Comparison of ENCODE assay signal across 23 cellular contexts in genomic region chr12:65215449-65215848, GRCh38. TPM values are rescaled to one million over a fixed set of nuclear protein-coding genes. Genes with fewer than 3 reads are reported as not detected.
DNase-seq lines count a peak whose midpoint lies in the region; ATAC-seq and TF ChIP-seq lines count a peak whose summit lies in the region.
"Had no signal": no experiment of that assay in that cellular context is flagged by ENCODE, and none has a peak within 500 bp of the region (broad histone marks: within the 10 kb centered on the region; RNA-seq: fewer than 3 reads in every experiment).

No MANE protein-coding gene starts in this region.

- H3K9me3 Mint-ChIP-seq in activated naive CD4-positive, alpha-beta T cell treated with anti-CD3 and anti-CD28 coated beads, Interleukin-2, amount 50 U/mL, for 24 hours, result peaks cover 5% of the 10 kb centered on the region
- H3K9me3 Mint-ChIP-seq in activated naive CD4-positive, alpha-beta T cell treated with anti-CD3 and anti-CD28 coated beads, Interleukin-2, amount 10 ng/mL, durations not matched to agents 7 days and 5 days, result peaks cover 10% of the 10 kb centered on the region
- peaks cover under 1% of the 10 kb centered on the region for H3K9me3 Mint-ChIP-seq in memory B cell

- no peak for TF ChIP-seq CTCF in HEK293 (tag by site-specific recombination; IDR thresholded peaks at IDR 0.05)
- TF ChIP-seq CTCF in psoas muscle (IDR thresholded peaks at IDR 0.05), result no peak

- no peaks in the 10 kb centered on the region for H3K27me3 ChIP-seq in psoas muscle (ENCODE audit: insufficient read depth in 3 of 3, low read length in 2 of 3)
- H3K27me3 ChIP-seq: BE2C had no signal

- H3K27ac ChIP-seq in HEK293 (ENCODE audit: extremely low read depth, low read depth, low read length) (no peak overlapping the region), psoas muscle (no peak overlapping the region)
- H3K27ac ChIP-seq: GM23248 had no signal

- DNase-seq in activated naive CD4-positive, alpha-beta T cell treated with anti-CD3 and anti-CD28 coated beads, Interleukin-2, amount 10 ng/mL, durations not matched to agents 7 days and 5 days, result no peak
- DNase-seq in memory B cell (ENCODE audit: low spot score in 2 of 2) (no peak), foreskin melanocyte (no peak), nucleus accumbens (lab: John Stamatoyannopoulos, UW) (no peak), psoas muscle (no peak)
- DNase-seq: 8988T, ACHN, BE2C, DMS153, GM23248, Kasumi-1, NCI-H1105, NCI-H1436 treated with DMSO at 0.1 percent for 48 hours, NCI-H187 treated with DMSO at 0.1 percent for 48 hours, NCI-H2171 treated with DMSO at 0.1 percent for 48 hours, NCI-H524, NCI-H748 treated with DMSO at 0.1 percent for 48 hours, SIG-M5 had no signal

- peaks cover 29% of the 10 kb centered on the region for H3K4me1 Mint-ChIP-seq in activated naive CD4-positive, alpha-beta T cell treated with anti-CD3 and anti-CD28 coated beads, Interleukin-2, amount 50 U/mL, for 24 hours
- peaks cover 30% of the 10 kb centered on the region for H3K4me1 Mint-ChIP-seq in activated naive CD4-positive, alpha-beta T cell treated with anti-CD3 and anti-CD28 coated beads, Interleukin-2, amount 10 ng/mL, durations not matched to agents 7 days and 5 days
- H3K4me1 Mint-ChIP-seq in memory B cell, result peaks cover 11% of the 10 kb centered on the region
- H3K4me1 Mint-ChIP-seq: CD14-positive monocyte had no signal

- 68 to 77% (median 69%) methylated on average over 2 of the region's 2 CpGs for WGBS in psoas muscle, 3 donors

- intact Hi-C loops in psoas muscle (cut with DNase I), result no loop called here

- H3K36me3 Mint-ChIP-seq in activated naive CD4-positive, alpha-beta T cell treated with anti-CD3 and anti-CD28 coated beads, Interleukin-2, amount 50 U/mL, for 24 hours, result peaks cover 38% of the 10 kb centered on the region
- H3K36me3 Mint-ChIP-seq in activated naive CD4-positive, alpha-beta T cell treated with anti-CD3 and anti-CD28 coated beads, Interleukin-2, amount 10 ng/mL, durations not matched to agents 7 days and 5 days, result peaks cover 65% of the 10 kb centered on the region
- peaks cover 25% of the 10 kb centered on the region for H3K36me3 Mint-ChIP-seq in memory B cell

- CTCF ChIA-PET in activated naive CD4-positive, alpha-beta T cell treated with anti-CD3 and anti-CD28 coated beads, Interleukin-2, amount 10 ng/mL, durations not matched to agents 7 days and 5 days (lab: Charles Lee), result no interaction called here
- CTCF ChIA-PET in HEK293 (lab: Yijun Ruan, JAX), result no interaction called here

- H3K4me3 Mint-ChIP-seq in activated naive CD4-positive, alpha-beta T cell treated with anti-CD3 and anti-CD28 coated beads, Interleukin-2, amount 50 U/mL, for 24 hours, result no peak overlapping the region
- no peak overlapping the region for H3K4me3 Mint-ChIP-seq in activated naive CD4-positive, alpha-beta T cell treated with anti-CD3 and anti-CD28 coated beads, Interleukin-2, amount 10 ng/mL, durations not matched to agents 7 days and 5 days
- H3K4me3 Mint-ChIP-seq in memory B cell, result no peak overlapping the region
- H3K4me3 Mint-ChIP-seq: CD14-positive monocyte had no signal

- H3K9me3 ChIP-seq in HEK293 (ENCODE audit: control insufficient read depth, insufficient read depth, low read depth, low read length) (no peaks in the 10 kb centered on the region), psoas muscle (peaks cover 2% of the 10 kb centered on the region)
- H3K9me3 ChIP-seq: BE2C had no signal

- POLR2A ChIA-PET in HEK293 (lab: Yijun Ruan, JAX), result no interaction called here

- H3K27me3 Mint-ChIP-seq in activated naive CD4-positive, alpha-beta T cell treated with anti-CD3 and anti-CD28 coated beads, Interleukin-2, amount 50 U/mL, for 24 hours, result no peaks in the 10 kb centered on the region
- H3K27me3 Mint-ChIP-seq in activated naive CD4-positive, alpha-beta T cell treated with anti-CD3 and anti-CD28 coated beads, Interleukin-2, amount 10 ng/mL, durations not matched to agents 7 days and 5 days, result no peaks in the 10 kb centered on the region
- H3K27me3 Mint-ChIP-seq in memory B cell, result no peaks in the 10 kb centered on the region

- H3K36me3 ChIP-seq in HEK293 (ENCODE audit: control insufficient read depth in 2 of 2, insufficient read depth in 1 of 2, low read length in 2 of 2), result peaks cover 20 to 30% of the 10 kb centered on the region in 2 experiments
- H3K36me3 ChIP-seq in psoas muscle (ENCODE audit: insufficient read depth in 1 of 2, low read depth in 1 of 2), result peaks cover 0 to 18% of the 10 kb centered on the region in 2 donors

- H3K4me3 ChIP-seq in HEK293 (ENCODE audit: low read depth, low read length) (no peak overlapping the region), psoas muscle (no peak overlapping the region)
- H3K4me3 ChIP-seq: GM23248, HAP-1, K562 had no signal

- H3K4me1 ChIP-seq in HEK293 (ENCODE audit: control insufficient read depth, insufficient read depth, low read length) (peaks cover 24% of the 10 kb centered on the region), psoas muscle (no peaks in the 10 kb centered on the region)

- peak overlapping the region; percentile 31 for H3K27ac Mint-ChIP-seq in activated naive CD4-positive, alpha-beta T cell treated with anti-CD3 and anti-CD28 coated beads, Interleukin-2, amount 50 U/mL, for 24 hours
- H3K27ac Mint-ChIP-seq in activated naive CD4-positive, alpha-beta T cell treated with anti-CD3 and anti-CD28 coated beads, Interleukin-2, amount 10 ng/mL, durations not matched to agents 7 days and 5 days, result no peak overlapping the region
- H3K27ac Mint-ChIP-seq in memory B cell, result peak overlapping the region; percentile 63
- H3K27ac Mint-ChIP-seq: CD14-positive monocyte had no signal

- ATAC-seq in memory B cell (ENCODE audit: low read depth), result no peak
- ATAC-seq in psoas muscle, result no peak
- ATAC-seq: K562 had no signal

TF ChIP-seq in HEK293, 187 proteins besides CTCF, POLR2A, EP300 and RAD21:
- TF ChIP-seq, protein P1, sequence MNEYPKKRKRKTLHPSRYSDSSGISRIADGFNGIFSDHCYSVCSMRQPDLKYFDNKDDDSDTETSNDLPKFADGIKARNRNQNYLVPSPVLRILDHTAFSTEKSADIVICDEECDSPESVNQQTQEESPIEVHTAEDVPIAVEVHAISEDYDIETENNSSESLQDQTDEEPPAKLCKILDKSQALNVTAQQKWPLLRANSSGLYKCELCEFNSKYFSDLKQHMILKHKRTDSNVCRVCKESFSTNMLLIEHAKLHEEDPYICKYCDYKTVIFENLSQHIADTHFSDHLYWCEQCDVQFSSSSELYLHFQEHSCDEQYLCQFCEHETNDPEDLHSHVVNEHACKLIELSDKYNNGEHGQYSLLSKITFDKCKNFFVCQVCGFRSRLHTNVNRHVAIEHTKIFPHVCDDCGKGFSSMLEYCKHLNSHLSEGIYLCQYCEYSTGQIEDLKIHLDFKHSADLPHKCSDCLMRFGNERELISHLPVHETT (tag by site-specific recombination; IDR thresholded peaks at IDR 0.05), result no peak
- TF ChIP-seq MZF1 (tag by site-specific recombination; IDR thresholded peaks at IDR 0.05; ENCODE audit: borderline replicate concordance), result peak; percentile 59; the same call in 1 of the 2 replicates
TF ChIP-seq in HEK293: peak in this region for 1.

RNA-seq across cellular contexts. Expression of gene LEMD3, which starts 46.1 kb away (rescaled TPM):
- total RNA-seq in psoas muscle, result 10 to 100 TPM; 10.4 to 17.1 (median 12.6) TPM
- polyA plus RNA-seq in psoas muscle, result 10 to 100 TPM in 1 of 3 donors, 1 to 10 TPM in 2; 5.4 to 10.1 (median 5.8) TPM
